Comparison of ENCODE assay signal across 9 cellular contexts in the genomic region with DNA sequence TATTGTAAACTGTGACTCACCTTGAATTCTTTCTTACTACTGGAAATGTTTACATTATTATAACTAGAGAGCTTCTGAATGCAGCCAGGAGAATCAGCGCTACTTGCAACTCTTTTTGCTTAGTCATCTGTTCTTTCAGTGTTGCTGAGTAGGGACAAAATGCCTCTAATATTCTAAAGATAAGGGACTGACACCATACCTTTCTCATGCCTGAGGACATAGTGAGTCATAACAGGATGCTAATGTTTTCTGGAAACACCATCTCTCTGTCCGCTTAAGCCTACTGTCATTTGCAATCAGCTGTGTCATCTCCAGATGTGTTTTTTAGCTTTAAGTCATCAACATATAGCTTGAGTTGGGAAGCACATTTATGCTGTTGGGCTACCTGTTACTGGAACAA.
DNase-seq lines count a peak whose midpoint lies in the region; ATAC-seq, FAIRE-seq and TF ChIP-seq lines count a peak whose summit lies in the region.
"Had no signal": no experiment of that assay in that cellular context is flagged by ENCODE, and none has a peak within 500 bp of the region (broad histone marks: within the 10 kb centered on the region; RNA-seq: fewer than 3 reads in every experiment).

No MANE protein-coding gene starts in this region.

- H3K36me3 Mint-ChIP-seq in effector memory CD8-positive, alpha-beta T cell (ENCODE audit: insufficient read depth), result no peaks in the 10 kb centered on the region
- H3K36me3 Mint-ChIP-seq in activated naive CD4-positive, alpha-beta T cell treated with anti-CD3 and anti-CD28 coated beads, Interleukin-2, amount 10 ng/mL, durations not matched to agents 7 days and 5 days, result no peaks in the 10 kb centered on the region

- DNase-seq in GM12891 (ENCODE audit: insufficient read length, low spot score) (no peak), ACHN (no peak), DMS79 treated with DMSO at 0.1 percent for 48 hours (lab: John Stamatoyannopoulos, UW) (no peak), tibial nerve (ENCODE audit: low spot score in 2 of 2) (no peak)
- DNase-seq in effector memory CD8-positive, alpha-beta T cell, result no peak
- DNase-seq in activated naive CD4-positive, alpha-beta T cell treated with anti-CD3 and anti-CD28 coated beads, Interleukin-2, amount 10 ng/mL, durations not matched to agents 7 days and 5 days, result no peak
- DNase-seq: GDM1 had no signal

- H3K4me3 ChIP-seq in tibial nerve, result no peak overlapping the region

- no peak for TF ChIP-seq POLR2A in GM12891 (IDR thresholded peaks at IDR 0.05; ENCODE audit: low read depth, low read length)
- TF ChIP-seq POLR2A in tibial nerve (IDR thresholded peaks at IDR 0.05), result no peak

- ATAC-seq in GM21526 (IDR thresholded peaks at IDR 0.05; ENCODE audit: low FRiP score, unreplicated experiment) (peak; percentile 89), HG03432 (IDR thresholded peaks at IDR 0.05; ENCODE audit: unreplicated experiment) (peak; percentile 94)
- peak; percentile 27 for ATAC-seq in effector memory CD8-positive, alpha-beta T cell (replicated peaks)

- in situ Hi-C loops in ACHN (cut with HindIII; ENCODE audit: low pct_ligation_motif_present, low pct_unique_long_range_greater_than_20kb, low sequenced_read_pairs), result no loop called here

- no peak overlapping the region for H3K27ac ChIP-seq in tibial nerve

- no peak overlapping the region for H3K4me3 Mint-ChIP-seq in effector memory CD8-positive, alpha-beta T cell
- H3K4me3 Mint-ChIP-seq in activated naive CD4-positive, alpha-beta T cell treated with anti-CD3 and anti-CD28 coated beads, Interleukin-2, amount 10 ng/mL, durations not matched to agents 7 days and 5 days, result no peak overlapping the region

- no peaks in the 10 kb centered on the region for H3K4me1 ChIP-seq in tibial nerve

- 75% methylated on average over 2 of the region's 2 CpGs for WGBS in tibial nerve, 2 donors

- peak; percentile 77 for FAIRE-seq in GM12891 (lab: Jason Lieb, UNC)

- TF ChIP-seq CTCF in tibial nerve (IDR thresholded peaks at IDR 0.05), result no peak

- CTCF ChIA-PET in activated naive CD4-positive, alpha-beta T cell treated with anti-CD3 and anti-CD28 coated beads, Interleukin-2, amount 10 ng/mL, durations not matched to agents 7 days and 5 days (lab: Charles Lee), result interaction anchor here (1.2 to 1.8 kb wide), 4 partner anchors 12 to 80 kb away, joined by 6 to 7 read pairs (median 6); no protein-coding TSS in a partner anchor

- H3K9me3 ChIP-seq in tibial nerve, result no peaks in the 10 kb centered on the region

- H3K36me3 ChIP-seq in tibial nerve, result no peaks in the 10 kb centered on the region

- no peak overlapping the region for H3K27ac Mint-ChIP-seq in effector memory CD8-positive, alpha-beta T cell
- no peak overlapping the region for H3K27ac Mint-ChIP-seq in activated naive CD4-positive, alpha-beta T cell treated with anti-CD3 and anti-CD28 coated beads, Interleukin-2, amount 10 ng/mL, durations not matched to agents 7 days and 5 days

- no peaks in the 10 kb centered on the region for H3K9me3 Mint-ChIP-seq in effector memory CD8-positive, alpha-beta T cell
- no peaks in the 10 kb centered on the region for H3K9me3 Mint-ChIP-seq in activated naive CD4-positive, alpha-beta T cell treated with anti-CD3 and anti-CD28 coated beads, Interleukin-2, amount 10 ng/mL, durations not matched to agents 7 days and 5 days

- peaks cover 3 to 6% of the 10 kb centered on the region in 2 donors for H3K4me1 Mint-ChIP-seq in effector memory CD8-positive, alpha-beta T cell (ENCODE audit: low read depth in 2 of 2)
- H3K4me1 Mint-ChIP-seq in activated naive CD4-positive, alpha-beta T cell treated with anti-CD3 and anti-CD28 coated beads, Interleukin-2, amount 10 ng/mL, durations not matched to agents 7 days and 5 days, result peaks cover 2% of the 10 kb centered on the region

- TF ChIP-seq EP300 in tibial nerve (IDR thresholded peaks at IDR 0.05), result no peak

- H3K27me3 ChIP-seq in tibial nerve, result no peaks in the 10 kb centered on the region

- peaks cover 0 to 12% of the 10 kb centered on the region in 2 donors for H3K27me3 Mint-ChIP-seq in effector memory CD8-positive, alpha-beta T cell
- peaks cover 3% of the 10 kb centered on the region for H3K27me3 Mint-ChIP-seq in activated naive CD4-positive, alpha-beta T cell treated with anti-CD3 and anti-CD28 coated beads, Interleukin-2, amount 10 ng/mL, durations not matched to agents 7 days and 5 days

TF ChIP-seq in GM12891, 5 proteins besides CTCF, POLR2A, EP300 and RAD21:
- no peak for TF ChIP-seq POLR2AphosphoS5 (IDR thresholded peaks at IDR 0.05; ENCODE audit: low read depth, low read length)
- TF ChIP-seq SPI1 (IDR thresholded peaks at IDR 0.05; ENCODE audit: low read depth, low read length), result no peak
- TF ChIP-seq PAX5 (IDR thresholded peaks at IDR 0.05; ENCODE audit: insufficient read depth, low read length, severe bottlenecking), result no peak
- no peak for TF ChIP-seq TAF1 (IDR thresholded peaks at IDR 0.05; ENCODE audit: low read depth, low read length)
- no peak for TF ChIP-seq POU2F2 (IDR thresholded peaks at IDR 0.05; ENCODE audit: low read depth, low read length)

Comparison
In these comparisons a context has a peak if more than half of its experiments do, and no peak if none do; other contexts are left out.
1. ATAC-seq: peak in every context shown above with its lines; median percentile 94 in HG03432; 89 in GM21526; 27 in effector memory CD8-positive, alpha-beta T cell.